Comparison of ENCODE assay signal across 19 cellular contexts in genomic region chr17:74027539-74027938, GRCh38.
"Had no signal": no experiment of that assay in that cellular context is flagged by ENCODE, and none has a peak within 500 bp of the region (broad histone marks: within the 10 kb centered on the region; RNA-seq: fewer than 3 reads in every experiment).

No MANE protein-coding gene starts in this region.

- H3K4me3 ChIP-seq: dorsolateral prefrontal cortex, pancreas, suprapubic skin, thyroid gland had no signal

- DNase-seq: cortex of kidney; effector CD8-positive, alpha-beta T cell; foreskin melanocyte; head of caudate nucleus; hippocampal formation; mammary epithelial cell; natural killer cell; occipital lobe; pancreas; right cardiac atrium; small intestine; stimulated activated CD4-positive, alpha-beta T cell treated with anti-CD3 and anti-CD28 coated beads, Interleukin-2, amount 100 ng/mL, for 48 hours; stimulated activated naive CD8-positive, alpha-beta T cell treated with anti-CD3 and anti-CD28 coated beads, Interleukin-15, Interleukin-2, amounts not matched to agents 100 U/mL and 50 U/mL, for 24 hours; thyroid gland had no signal

- H3K27ac Mint-ChIP-seq: natural killer cell, progenitor cell of endocrine pancreas, type B pancreatic cell had no signal

- H3K9me3 Mint-ChIP-seq: natural killer cell, type B pancreatic cell had no signal

- H3K4me1 ChIP-seq: pancreas, suprapubic skin, thyroid gland had no signal

- H3K36me3 ChIP-seq: pancreas, suprapubic skin, thyroid gland had no signal

- H3K4me3 Mint-ChIP-seq: natural killer cell, type B pancreatic cell had no signal

- H3K27me3 ChIP-seq: pancreas, thyroid gland had no signal

- H3K9me3 ChIP-seq: pancreas, suprapubic skin, thyroid gland had no signal

- ATAC-seq: left lobe of liver; natural killer cell; pancreas; right cardiac atrium; stimulated activated naive CD8-positive, alpha-beta T cell treated with anti-CD3 and anti-CD28 coated beads, Interleukin-15, Interleukin-2, amounts not matched to agents 100 U/mL and 50 U/mL, for 24 hours had no signal

- H3K27ac ChIP-seq: dorsolateral prefrontal cortex, pancreas, suprapubic skin, thyroid gland had no signal

- H3K36me3 Mint-ChIP-seq: natural killer cell, type B pancreatic cell had no signal
